19 cellular contexts compared by ENCODE assay signal in the genomic region with DNA sequence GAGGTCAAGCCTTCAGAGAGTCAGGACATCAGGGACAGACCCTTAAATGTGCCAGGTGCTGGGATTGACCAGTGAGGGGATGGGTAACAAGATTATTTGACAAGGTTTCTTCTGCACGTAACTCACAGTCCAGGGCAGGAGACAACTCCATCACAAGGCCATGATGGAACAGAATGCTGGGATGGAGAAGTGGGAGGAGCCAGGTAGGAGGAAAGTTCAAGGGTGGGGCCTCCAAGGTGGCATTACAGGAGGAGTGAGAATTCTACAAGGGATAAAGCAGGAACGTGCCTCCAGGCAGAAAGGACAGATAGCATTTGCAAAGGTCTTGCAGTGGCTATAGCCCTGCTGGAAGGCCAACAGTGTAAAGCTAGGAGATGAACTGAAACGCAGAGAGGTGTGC.
DNase-seq lines count a peak whose midpoint lies in the region; ATAC-seq and TF ChIP-seq lines count a peak whose summit lies in the region.
"Had no signal": no experiment of that assay in that cellular context is flagged by ENCODE, and none has a peak within 500 bp of the region (broad histone marks: within the 10 kb centered on the region; RNA-seq: fewer than 3 reads in every experiment).

No MANE protein-coding gene starts in this region.

- TF ChIP-seq CTCF in mesothelial cell of epicardium (IDR thresholded peaks at IDR 0.05; ENCODE audit: unreplicated experiment), result no peak
- TF ChIP-seq CTCF in type B pancreatic cell (conservative IDR thresholded peaks at IDR 0.05), result no peak

- peak overlapping the region; percentile 76 for H3K27ac Mint-ChIP-seq in mesothelial cell of epicardium
- peak overlapping the region; percentile 84 for H3K27ac Mint-ChIP-seq in type B pancreatic cell
- H3K27ac Mint-ChIP-seq: activated CD4-positive, alpha-beta T cell treated with anti-CD3 and anti-CD28 coated beads for 36 hours had no signal

- H3K4me3 ChIP-seq in effector memory CD4-positive, alpha-beta T cell (ENCODE audit: insufficient read depth, low read depth, low read length, poor library complexity, severe bottlenecking), result no peak overlapping the region
- H3K4me3 ChIP-seq: adrenal gland, colonic mucosa, lung had no signal

- H3K27me3 ChIP-seq in effector memory CD4-positive, alpha-beta T cell (replicated peaks; ENCODE audit: control insufficient read depth, insufficient read depth, low read length, poor library complexity, severe bottlenecking), result no peaks in the 10 kb centered on the region
- H3K27me3 ChIP-seq: adrenal gland, colonic mucosa had no signal

- H3K4me1 ChIP-seq in effector memory CD4-positive, alpha-beta T cell (ENCODE audit: control insufficient read depth, insufficient read depth, low read length, poor library complexity, severe bottlenecking), result no peaks in the 10 kb centered on the region
- H3K4me1 ChIP-seq: colonic mucosa had no signal

- H3K4me3 Mint-ChIP-seq in mesothelial cell of epicardium, result no peak overlapping the region
- H3K4me3 Mint-ChIP-seq in type B pancreatic cell, result peak overlapping the region; percentile 40
- H3K4me3 Mint-ChIP-seq: activated CD4-positive, alpha-beta T cell treated with anti-CD3 and anti-CD28 coated beads for 36 hours had no signal

- H3K36me3 Mint-ChIP-seq in mesothelial cell of epicardium (no peaks in the 10 kb centered on the region), type B pancreatic cell (no peaks in the 10 kb centered on the region)

- no peaks in the 10 kb centered on the region for H3K36me3 ChIP-seq in effector memory CD4-positive, alpha-beta T cell (ENCODE audit: control insufficient read depth, insufficient read depth, low read length)
- H3K36me3 ChIP-seq: adrenal gland, colonic mucosa had no signal

- ATAC-seq in GM21825 (IDR thresholded peaks at IDR 0.05; ENCODE audit: unreplicated experiment) (no peak), GM19463 (IDR thresholded peaks at IDR 0.05; ENCODE audit: unreplicated experiment) (no peak), GM18519 (IDR thresholded peaks at IDR 0.05; ENCODE audit: low FRiP score, unreplicated experiment) (no peak)
- ATAC-seq: activated CD4-positive, alpha-beta T cell treated with anti-CD3 and anti-CD28 coated beads for 36 hours had no signal

- peaks cover 40% of the 10 kb centered on the region for H3K4me1 Mint-ChIP-seq in mesothelial cell of epicardium
- H3K4me1 Mint-ChIP-seq in type B pancreatic cell (ENCODE audit: unreplicated experiment), result peaks cover 24% of the 10 kb centered on the region
- H3K4me1 Mint-ChIP-seq: activated CD4-positive, alpha-beta T cell treated with anti-CD3 and anti-CD28 coated beads for 36 hours had no signal

- no peaks in the 10 kb centered on the region for H3K27me3 Mint-ChIP-seq in mesothelial cell of epicardium (ENCODE audit: low read depth)
- peaks cover 9% of the 10 kb centered on the region for H3K27me3 Mint-ChIP-seq in type B pancreatic cell

- DNase-seq in M059J (ENCODE audit: low read depth) (peak; percentile 35), caudate nucleus (lab: John Stamatoyannopoulos, UW) (no peak), mesothelial cell of epicardium (ENCODE audit: low spot score in 2 of 2, unreplicated experiment in 2 of 2) (no peak), type B pancreatic cell (ENCODE audit: extremely low spot score, unreplicated experiment) (no peak)
- DNase-seq in effector memory CD4-positive, alpha-beta T cell, result no peak
- DNase-seq: activated CD4-positive, alpha-beta T cell treated with anti-CD3 and anti-CD28 coated beads for 36 hours; activated T-cell treated with anti-CD3 and anti-CD28 coated beads, Interleukin-2, amount 50 U/mL, for 48 hours; colonic mucosa; DND-41; MM.1S; NCI-H2081; NCI-H82; T-helper 2 cell had no signal

- H3K9me3 Mint-ChIP-seq in mesothelial cell of epicardium (no peaks in the 10 kb centered on the region), type B pancreatic cell (peaks cover 4% of the 10 kb centered on the region)

- no peaks in the 10 kb centered on the region for H3K9me3 ChIP-seq in effector memory CD4-positive, alpha-beta T cell (ENCODE audit: control insufficient read depth, low read length)
- H3K9me3 ChIP-seq: adrenal gland, colonic mucosa had no signal

- peak overlapping the region; percentile 46 for H3K27ac ChIP-seq in caudate nucleus (ENCODE audit: low read depth, low read length)
- no peak overlapping the region for H3K27ac ChIP-seq in effector memory CD4-positive, alpha-beta T cell (ENCODE audit: insufficient read depth, low read length, poor library complexity, severe bottlenecking)
- H3K27ac ChIP-seq: C4-2B, colonic mucosa had no signal
